9 cellular contexts compared by ENCODE assay signal in genomic region chr6:131628726-131629125, GRCh38. TPM values are rescaled to one million over a fixed set of nuclear protein-coding genes. Genes with fewer than 3 reads are reported as not detected.
DNase-seq lines count a peak whose midpoint lies in the region; ATAC-seq, FAIRE-seq and TF ChIP-seq lines count a peak whose summit lies in the region.
"Had no signal": no experiment of that assay in that cellular context is flagged by ENCODE, and none has a peak within 500 bp of the region (broad histone marks: within the 10 kb centered on the region; RNA-seq: fewer than 3 reads in every experiment).

No MANE protein-coding gene starts in this region.

- no peak for TF ChIP-seq RAD21 in GM12878 (IDR thresholded peaks at IDR 0.05; ENCODE audit: insufficient read depth, low read depth, low read length)

- TF ChIP-seq POLR2A in GM12878 (IDR thresholded peaks at IDR 0.05; ENCODE audit: low read depth, low read length), result no peak

- no peak for ATAC-seq in stimulated activated naive CD8-positive, alpha-beta T cell treated with anti-CD3 and anti-CD28 coated beads, Interleukin-15, Interleukin-2, amounts not matched to agents 100 U/mL and 50 U/mL, for 24 hours
- ATAC-seq in GM12878 (no peak), aorta (ENCODE audit: low FRiP score) (no peak), GM18870 (IDR thresholded peaks at IDR 0.05; ENCODE audit: unreplicated experiment) (no peak)
- ATAC-seq in naive thymus-derived CD4-positive, alpha-beta T cell, result no peak

- H3K9me3 ChIP-seq in GM12878 (replicated peaks; ENCODE audit: control insufficient read depth, insufficient read depth, low read length) (no peaks in the 10 kb centered on the region), aorta (ENCODE audit: control insufficient read depth, low read length) (no peaks in the 10 kb centered on the region)
- no peaks in the 10 kb centered on the region for H3K9me3 ChIP-seq in naive thymus-derived CD4-positive, alpha-beta T cell (ENCODE audit: control insufficient read depth in 2 of 3, low read length in 3 of 3)

- no peak overlapping the region for H3K9ac ChIP-seq in GM12878 (ENCODE audit: control insufficient read depth, insufficient read depth, low read length)

- H3K27ac ChIP-seq in GM12878 (ENCODE audit: control insufficient read depth, insufficient read depth) (no peak overlapping the region), aorta (ENCODE audit: low read depth in 1 of 2, low read length in 2 of 2) (peak overlapping the region in 1 of 2 donors; percentile 3)
- peak overlapping the region; percentile 75 for H3K27ac ChIP-seq in naive thymus-derived CD4-positive, alpha-beta T cell (ENCODE audit: low read depth, low read length)

- peaks cover 0 to 9% of the 10 kb centered on the region in 2 experiments; a peak in 1 of 4 replicates for H3K36me3 ChIP-seq in GM12878 (ENCODE audit: control insufficient read depth in 2 of 2, insufficient read depth in 2 of 2, low read length in 1 of 2)
- H3K36me3 ChIP-seq in naive thymus-derived CD4-positive, alpha-beta T cell (ENCODE audit: control insufficient read depth in 2 of 3, insufficient read depth in 3 of 3, low read length in 3 of 3), result peaks cover 3 to 18% (median 10%) of the 10 kb centered on the region in 3 experiments
- H3K36me3 ChIP-seq in aorta (ENCODE audit: control insufficient read depth in 1 of 2, insufficient read depth in 2 of 2, low read length in 1 of 2), result peaks cover 2 to 3% of the 10 kb centered on the region in 2 donors

- WGBS in GM12878 (ENCODE audit: insufficient coverage, insufficient replicate concordance, low lambda C conversion rate, missing lambda C conversion rate), result 0% methylated on average over 1 of the region's 1 CpG
- WGBS in aorta, 2 donors, result 39 to 66% methylated on average over 1 of the region's 1 CpG

- H3K4me1 Mint-ChIP-seq in stimulated activated naive CD8-positive, alpha-beta T cell treated with anti-CD3 and anti-CD28 coated beads, Interleukin-15, Interleukin-2, amounts not matched to agents 100 ng/mL and 50 ng/mL, for 24 hours (ENCODE audit: low read depth), result peaks cover 40% of the 10 kb centered on the region
- peaks cover 16 to 49% (median 43%) of the 10 kb centered on the region in 7 donors for H3K4me1 Mint-ChIP-seq in naive thymus-derived CD4-positive, alpha-beta T cell

- intact Hi-C loops in GM12878 (cut with micrococcal nuclease; ENCODE audit: unreplicated experiment), result loop anchor here (1.0 to 2.0 kb wide), 2 partner anchors 110 to 429 kb away; no protein-coding TSS in a partner anchor
- intact Hi-C loops in naive thymus-derived CD4-positive, alpha-beta T cell (cut with micrococcal nuclease), result loop anchor here (1.0 to 5.0 kb wide), 22 partner anchors 94 to 1881 kb away; partner anchors contain the start of genes AKAP7 (in 2 of the 2), EPB41L2 (in 2 of the 2), L3MBTL3 (in 1 of the 2) and RPS12 (in 1 of the 2)
- intact Hi-C loops in aorta (cut with DNase I), result no loop called here

- peak overlapping the region; percentile 98 for H3K4me3 Mint-ChIP-seq in stimulated activated naive CD8-positive, alpha-beta T cell treated with anti-CD3 and anti-CD28 coated beads, Interleukin-15, Interleukin-2, amounts not matched to agents 100 ng/mL and 50 ng/mL, for 24 hours
- peak overlapping the region; percentile 95 to 100 (median 98) for H3K4me3 Mint-ChIP-seq in naive thymus-derived CD4-positive, alpha-beta T cell

- H3K27me3 Mint-ChIP-seq in stimulated activated naive CD8-positive, alpha-beta T cell treated with anti-CD3 and anti-CD28 coated beads, Interleukin-15, Interleukin-2, amounts not matched to agents 100 ng/mL and 50 ng/mL, for 24 hours, result no peaks in the 10 kb centered on the region
- peaks cover 0 to 5% (median 0%) of the 10 kb centered on the region in 5 donors for H3K27me3 Mint-ChIP-seq in naive thymus-derived CD4-positive, alpha-beta T cell

- TF ChIP-seq CTCF in GM12878 (IDR thresholded peaks at IDR 0.05 in 2 of 3, conservative IDR thresholded peaks at IDR 0.05 in 1 of 3; ENCODE audit: control insufficient read depth in 2 of 3, extremely low read depth in 1 of 3, insufficient read depth in 1 of 3, low read depth in 3 of 3, low read length in 3 of 3) (no peak), GM10248 (IDR thresholded peaks at IDR 0.05; ENCODE audit: control extremely low read depth, extremely low read depth, low read depth, missing control alignments) (no peak)

- no peak for FAIRE-seq in GM12878 (lab: Jason Lieb, UNC)
- FAIRE-seq: bronchial epithelial cell had no signal

- POLR2A ChIA-PET in GM12878 (lab: Charles Lee), result interaction anchor here (3.1 kb wide), 1 partner anchor 11 kb away, joined by 10 read pairs; no protein-coding TSS in a partner anchor
- POLR2A ChIA-PET in naive thymus-derived CD4-positive, alpha-beta T cell (lab: Charles Lee), result interaction anchor here (1.1 to 1.9 kb wide), 5 partner anchors 10 to 453 kb away, joined by 3 to 10 read pairs (median 5); no protein-coding TSS in a partner anchor
- POLR2A ChIA-PET in GM10248 (lab: Yijun Ruan, JAX), result no interaction called here

- in situ Hi-C loops in GM12878 (cut with MboI), result no loop called here

- SMC1A ChIA-PET in GM12878 (lab: Charles Lee; ENCODE audit: uncharacterized antibody, unreplicated experiment), result interaction anchor here (0.7 to 1.9 kb wide), 12 partner anchors 8 to 743 kb away, joined by 3 to 7 read pairs (median 4); partner anchors contain the start of gene ENPP3

- H3K27ac Mint-ChIP-seq in stimulated activated naive CD8-positive, alpha-beta T cell treated with anti-CD3 and anti-CD28 coated beads, Interleukin-15, Interleukin-2, amounts not matched to agents 100 ng/mL and 50 ng/mL, for 24 hours, result peak overlapping the region; percentile 93
- H3K27ac Mint-ChIP-seq in naive thymus-derived CD4-positive, alpha-beta T cell, result peak overlapping the region; percentile 68 to 95 (median 94)

- peaks cover 12% of the 10 kb centered on the region for H3K79me2 ChIP-seq in GM12878 (ENCODE audit: control insufficient read depth, insufficient read depth, low read length)

- H2AFZ ChIP-seq in GM12878 (ENCODE audit: control insufficient read depth, low read depth, low read length), result peak overlapping the region; percentile 81; the same call in 1 of the 2 replicates

- BruUV-seq in GM12878 (replicated peaks; lab: Mats Ljungman, UMichigan), result no TSS peak

- no peak overlapping the region for H3K4me2 ChIP-seq in GM12878 (ENCODE audit: control insufficient read depth, insufficient read depth)

- no peaks in the 10 kb centered on the region for H4K20me1 ChIP-seq in GM12878 (ENCODE audit: control insufficient read depth, insufficient read depth)

- no peak for TF ChIP-seq EP300 in GM12878 (IDR thresholded peaks at IDR 0.05; ENCODE audit: borderline replicate concordance in 1 of 2, control insufficient read depth in 1 of 2, low read depth in 2 of 2, low read length in 2 of 2)

- no peaks in the 10 kb centered on the region for H3K4me1 ChIP-seq in GM12878 (ENCODE audit: control insufficient read depth, insufficient read depth, low read length)
- peaks cover 16 to 18% of the 10 kb centered on the region in 2 donors for H3K4me1 ChIP-seq in naive thymus-derived CD4-positive, alpha-beta T cell (ENCODE audit: control insufficient read depth in 2 of 2, insufficient read depth in 2 of 2, low read length in 2 of 2)
- peaks cover 0 to 3% of the 10 kb centered on the region in 2 donors for H3K4me1 ChIP-seq in aorta (ENCODE audit: control insufficient read depth in 1 of 2, insufficient read depth in 2 of 2, low read length in 2 of 2)

- peaks cover 9% of the 10 kb centered on the region for H3K36me3 Mint-ChIP-seq in stimulated activated naive CD8-positive, alpha-beta T cell treated with anti-CD3 and anti-CD28 coated beads, Interleukin-15, Interleukin-2, amounts not matched to agents 100 ng/mL and 50 ng/mL, for 24 hours (ENCODE audit: low read depth)
- H3K36me3 Mint-ChIP-seq in naive thymus-derived CD4-positive, alpha-beta T cell, result peaks cover 0 to 9% (median 2%) of the 10 kb centered on the region in 5 donors

- no peak for DNase-seq in stimulated activated naive CD8-positive, alpha-beta T cell treated with anti-CD3 and anti-CD28 coated beads, Interleukin-15, Interleukin-2, amounts not matched to agents 100 U/mL and 50 U/mL, for 24 hours
- DNase-seq in GM12878 (ENCODE audit: low read depth, low spot score) (no peak), D341Med (ENCODE audit: low spot score) (no peak), aorta (no peak), GM10248 (ENCODE audit: extremely low spot score) (no peak)
- peak in 2 of 9 donors; percentile 5 to 8 for DNase-seq in naive thymus-derived CD4-positive, alpha-beta T cell

- RAD21 ChIA-PET in GM12878 (lab: Charles Lee; ENCODE audit: unreplicated experiment), result interaction anchor here (0.7 to 1.8 kb wide), 7 partner anchors 11 to 429 kb away, joined by 3 to 9 read pairs (median 4); no protein-coding TSS in a partner anchor

- no peaks in the 10 kb centered on the region for H3K27me3 ChIP-seq in GM12878 (replicated peaks in 1 of 2; ENCODE audit: control insufficient read depth in 2 of 2, insufficient read depth in 2 of 2, low read length in 1 of 2)
- H3K27me3 ChIP-seq in naive thymus-derived CD4-positive, alpha-beta T cell (ENCODE audit: control insufficient read depth in 2 of 2, insufficient read depth in 2 of 2, low read length in 2 of 2), result no peaks in the 10 kb centered on the region
- H3K27me3 ChIP-seq in aorta (ENCODE audit: control insufficient read depth in 1 of 2, insufficient read depth in 2 of 2, low read length in 1 of 2), result no peaks in the 10 kb centered on the region

- H3K4me3 ChIP-seq in GM12878 (no peak overlapping the region), aorta (ENCODE audit: low read length in 2 of 2) (peak overlapping the region in 1 of 2 donors; percentile 15)
- peak overlapping the region; percentile 92 for H3K4me3 ChIP-seq in naive thymus-derived CD4-positive, alpha-beta T cell (ENCODE audit: low read length)

- no peaks in the 10 kb centered on the region for H3K9me3 Mint-ChIP-seq in stimulated activated naive CD8-positive, alpha-beta T cell treated with anti-CD3 and anti-CD28 coated beads, Interleukin-15, Interleukin-2, amounts not matched to agents 100 ng/mL and 50 ng/mL, for 24 hours
- no peaks in the 10 kb centered on the region for H3K9me3 Mint-ChIP-seq in naive thymus-derived CD4-positive, alpha-beta T cell

- CTCF ChIA-PET in GM12878 (lab: Yijun Ruan, JAX) (interaction anchor here (0.7 to 3.7 kb wide), 26 partner anchors 8 to 748 kb away, joined by 3 to 26 read pairs (median 5); partner anchors contain the start of gene ENPP3), GM10248 (lab: Yijun Ruan, JAX) (interaction anchor here (0.6 to 4.2 kb wide), 37 partner anchors 9 to 804 kb away, joined by 3 to 73 read pairs (median 6); partner anchors contain the start of genes ARG1 and ENPP3)
- CTCF ChIA-PET in naive thymus-derived CD4-positive, alpha-beta T cell (lab: Charles Lee), result interaction anchor here (0.8 to 3.9 kb wide), 19 partner anchors 8 to 1528 kb away, joined by 3 to 29 read pairs (median 4); partner anchors contain the start of genes AKAP7 and ENPP3

RNA-seq across cellular contexts. Expression of gene MED23, which starts 0.7 kb away (rescaled TPM):
- total RNA-seq in GM12878 (2013; cell fraction: nucleolus; rRNA removed), result 111 and 112 TPM in 2 replicates
- total RNA-seq in GM12878 (2014; rRNA removed) (22.5 and 29.4 TPM in 2 replicates), GM12878 (2014; rRNA removed; fragmentation: Illumina TruSeq; extraction: Trizol) (24.6 and 25.7 TPM in 2 replicates), GM12878 (2021) (18.3 and 19.4 TPM in 2 replicates), aorta (10 to 100 TPM; 29.1 to 32.9 TPM)
- polyA plus RNA-seq in GM12878 (2011; ENCODE audit: low read depth), result 9.5 TPM
- polyA plus RNA-seq in GM12878 (2011; rRNA removed) (42.9 and 53.3 TPM in 2 replicates), GM12878 (2014; fragmentation: Illumina TruSeq; extraction: Trizol) (20.4 and 27.3 TPM in 2 replicates), GM12878 (2014; fragmentation: Nextera tagmentation; extraction: Ambion mirVana) (1 to 10 TPM; 7.1 to 9.0 TPM), GM12878 (2014; rRNA removed) (15.1 and 19.7 TPM in 2 replicates), GM12878 (2016; fragmentation: Nextera tagmentation; extraction: Ambion mirVana) (10 to 100 TPM; 15.1 to 19.3 TPM), aorta (10 to 100 TPM in 1 of 2 donors, 1 to 10 TPM in 1; 4.0 to 17.9 TPM)
- 16.5 and 18.5 TPM in 2 replicates for polyA plus RNA-seq in GM12878 (2011; cell fraction: cytosol; rRNA removed)
- polyA plus RNA-seq in GM12878 (2011; cell fraction: nucleus; rRNA removed), result 89.7 and 98.1 TPM in 2 replicates
- polyA plus RNA-seq in GM12878 (2012), result 11.2 and 13.4 TPM in 2 replicates
- polyA minus RNA-seq in GM12878 (2011; rRNA and poly(A)+ RNA removed), result 35.6 and 44.3 TPM in 2 replicates
- polyA minus RNA-seq in GM12878 (2011; cell fraction: cytosol; rRNA and poly(A)+ RNA removed), result 9.4 and 13.4 TPM in 2 replicates
- polyA minus RNA-seq in GM12878 (2011; cell fraction: nucleus; rRNA and poly(A)+ RNA removed), result 36.4 and 51.2 TPM in 2 replicates
- 10 to 100 TPM; 35.7 to 59.1 (median 55.4) TPM for total RNA-seq in naive thymus-derived CD4-positive, alpha-beta T cell
- polyA plus RNA-seq in naive thymus-derived CD4-positive, alpha-beta T cell, result 10 to 100 TPM; 11.1 to 16.7 TPM

RNA-seq across cellular contexts. Expression of gene ENPP3, which starts 8.4 kb away (rescaled TPM):
- total RNA-seq in GM12878 (2013; cell fraction: nucleolus; rRNA removed), result not detected in 2 replicates
- total RNA-seq in GM12878 (2014; rRNA removed) (not detected in 2 replicates), GM12878 (2014; rRNA removed; fragmentation: Illumina TruSeq; extraction: Trizol) (not detected in 2 replicates), GM12878 (2021) (not detected in 2 replicates), aorta (1 to 10 TPM in 1 of 2 donors, under 1 TPM in 1; 0.26 to 1.7 TPM)
- polyA plus RNA-seq in GM12878 (2011; ENCODE audit: low read depth), result not detected
- polyA plus RNA-seq in GM12878 (2011; rRNA removed) (0.01 TPM in 1 of 2 replicates, not detected in the other), GM12878 (2014; fragmentation: Illumina TruSeq; extraction: Trizol) (not detected in 2 replicates), GM12878 (2014; fragmentation: Nextera tagmentation; extraction: Ambion mirVana) (not detected), GM12878 (2014; rRNA removed) (not detected in 2 replicates), GM12878 (2016; fragmentation: Nextera tagmentation; extraction: Ambion mirVana) (not detected), aorta (1 to 10 TPM in 1 of 2 donors, under 1 TPM in 1; 0.41 to 1.0 TPM)
- polyA plus RNA-seq in GM12878 (2011; cell fraction: cytosol; rRNA removed), result not detected in 2 replicates
- polyA plus RNA-seq in GM12878 (2011; cell fraction: nucleus; rRNA removed), result not detected in 2 replicates
- not detected in 2 replicates for polyA plus RNA-seq in GM12878 (2012)
- polyA minus RNA-seq in GM12878 (2011; rRNA and poly(A)+ RNA removed), result 0.07 TPM in 1 of 2 replicates, not detected in the other
- not detected in 2 replicates for polyA minus RNA-seq in GM12878 (2011; cell fraction: cytosol; rRNA and poly(A)+ RNA removed)
- polyA minus RNA-seq in GM12878 (2011; cell fraction: nucleus; rRNA and poly(A)+ RNA removed), result not detected in 2 replicates
- 1 to 10 TPM in 2 of 5 experiments, under 1 TPM in 3; 0.35 to 7.1 (median 0.51) TPM for total RNA-seq in naive thymus-derived CD4-positive, alpha-beta T cell
- under 1 TPM; 0.15 to 0.33 TPM for polyA plus RNA-seq in naive thymus-derived CD4-positive, alpha-beta T cell
- total RNA-seq: bronchial epithelial cell had no signal

RNA-seq across cellular contexts. Expression of gene ARG1, which starts 55.7 kb away (rescaled TPM):
- total RNA-seq in GM12878 (2013; cell fraction: nucleolus; rRNA removed), result not detected in 2 replicates
- total RNA-seq in GM12878 (2014; rRNA removed), result not detected in 2 replicates
- total RNA-seq in GM12878 (2014; rRNA removed; fragmentation: Illumina TruSeq; extraction: Trizol), result not detected in 2 replicates
- total RNA-seq in GM12878 (2021), result 0.33 TPM in 1 of 2 replicates, not detected in the other
- not detected for polyA plus RNA-seq in GM12878 (2011; ENCODE audit: low read depth)
- polyA plus RNA-seq in GM12878 (2011; rRNA removed), result not detected in 2 replicates
- polyA plus RNA-seq in GM12878 (2011; cell fraction: cytosol; rRNA removed), result not detected in 2 replicates
- not detected in 2 replicates for polyA plus RNA-seq in GM12878 (2011; cell fraction: nucleus; rRNA removed)
- not detected in 2 replicates for polyA plus RNA-seq in GM12878 (2012)
- polyA plus RNA-seq in GM12878 (2014; fragmentation: Illumina TruSeq; extraction: Trizol), result not detected in 2 replicates
- polyA plus RNA-seq in GM12878 (2014; fragmentation: Nextera tagmentation; extraction: Ambion mirVana), result not detected
- not detected in 2 replicates for polyA plus RNA-seq in GM12878 (2014; rRNA removed)
- not detected for polyA plus RNA-seq in GM12878 (2016; fragmentation: Nextera tagmentation; extraction: Ambion mirVana)
- polyA minus RNA-seq in GM12878 (2011; rRNA and poly(A)+ RNA removed), result not detected in 2 replicates
- polyA minus RNA-seq in GM12878 (2011; cell fraction: cytosol; rRNA and poly(A)+ RNA removed), result not detected in 2 replicates
- polyA minus RNA-seq in GM12878 (2011; cell fraction: nucleus; rRNA and poly(A)+ RNA removed), result not detected in 2 replicates
- total RNA-seq in naive thymus-derived CD4-positive, alpha-beta T cell, result not detected
- not detected for polyA plus RNA-seq in naive thymus-derived CD4-positive, alpha-beta T cell
- 1 to 10 TPM in 1 of 2 donors, under 1 TPM in 1; 0.87 to 4.6 TPM for total RNA-seq in aorta
- polyA plus RNA-seq in aorta, result not detected
- total RNA-seq: bronchial epithelial cell had no signal

Comparison
In these comparisons a context has a peak if more than half of its experiments do, and no peak if none do; other contexts are left out.
1. intact Hi-C loops: an anchor here in GM12878 (1.0 to 2.0 kb wide) and naive thymus-derived CD4-positive, alpha-beta T cell (1.0 to 5.0 kb wide); none called in aorta.